ENCODE assay signal across 16 cellular contexts in the genomic region with DNA sequence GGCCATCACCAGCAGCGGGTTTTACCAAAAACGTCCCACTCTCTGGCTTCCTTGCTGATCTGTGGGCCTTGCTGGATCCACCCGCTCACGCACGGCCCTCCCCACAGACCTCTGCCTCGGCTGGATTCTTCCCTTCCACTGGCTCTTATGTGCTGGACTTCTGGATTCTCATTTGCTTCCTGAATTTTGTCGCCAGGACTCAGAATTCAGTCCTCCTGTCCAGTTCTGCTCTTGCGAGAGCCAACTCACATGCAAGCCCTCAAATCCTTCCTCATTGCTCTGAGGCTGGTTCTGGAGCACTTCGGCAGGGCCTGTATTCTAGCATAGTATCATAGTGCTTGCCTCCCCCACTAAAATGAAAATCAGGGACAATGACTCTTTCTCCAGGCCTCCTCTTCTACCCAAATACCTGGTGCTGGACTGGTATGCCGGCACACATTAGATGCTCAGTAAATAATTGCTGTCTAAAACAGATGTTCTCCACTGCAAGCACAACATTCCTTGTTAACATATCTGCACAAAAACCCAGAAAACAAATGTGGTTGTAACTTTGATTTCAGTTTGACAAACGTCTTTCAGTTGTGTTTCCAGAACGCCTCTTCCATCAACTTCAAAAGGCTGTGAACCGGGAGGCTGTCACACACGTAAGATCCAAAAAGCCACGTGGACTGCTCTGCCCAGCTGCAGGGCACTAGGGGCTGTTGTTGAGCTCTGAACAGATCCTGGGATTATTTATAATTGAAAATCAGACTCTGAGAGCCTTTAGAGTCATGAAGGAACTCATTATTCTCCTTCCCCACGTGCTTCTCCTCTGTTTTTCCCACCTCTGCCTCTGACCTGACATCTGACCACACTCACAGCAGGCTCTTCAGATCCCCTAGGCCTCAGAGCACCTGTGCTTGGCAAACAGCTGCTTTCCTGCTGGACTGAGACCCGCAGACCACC.
DNase-seq lines count a peak whose midpoint lies in the region; ATAC-seq and TF ChIP-seq lines count a peak whose summit lies in the region.
"Had no signal": no experiment of that assay in that cellular context is flagged by ENCODE, and none has a peak within 500 bp of the region (broad histone marks: within the 10 kb centered on the region; RNA-seq: fewer than 3 reads in every experiment).

No MANE protein-coding gene starts in this region.

- ATAC-seq in HG02973 (IDR thresholded peaks at IDR 0.05; ENCODE audit: unreplicated experiment) (peak; percentile 55), GM21737 (IDR thresholded peaks at IDR 0.05; ENCODE audit: unreplicated experiment) (no peak)
- ATAC-seq in stimulated activated memory B cell treated with anti-CD40 and anti-IgM and Interleukin-4, amounts not matched to agents 10 μg/mL and 1 μg/mL and 100 μg/mL, for 72 hours = peak; percentile 46
- ATAC-seq: A549, lower lobe of right lung, PC-3 had no signal

- H3K27me3 Mint-ChIP-seq in stimulated activated memory B cell treated with anti-CD40 and anti-IgM and Interleukin-4, amounts not matched to agents 10 μg/mL and 1 μg/mL and 100 μg/mL, for 72 hours = peaks cover 33% of the 10 kb centered on the region
- H3K27me3 Mint-ChIP-seq in type B pancreatic cell = no peaks in the 10 kb centered on the region

- peak overlapping the region; percentile 11 for H3K27ac Mint-ChIP-seq in stimulated activated memory B cell treated with anti-CD40 and anti-IgM and Interleukin-4, amounts not matched to agents 10 μg/mL and 1 μg/mL and 100 μg/mL, for 72 hours
- H3K27ac Mint-ChIP-seq in type B pancreatic cell = no peak overlapping the region

- peak; percentile 40 to 55 for DNase-seq in activated CD4-positive, alpha-beta T cell treated with anti-CD3 and anti-CD28 coated beads, Interleukin-2, amount 50 U/mL, for 48 hours
- DNase-seq in activated CD4-positive, alpha-beta T cell treated with anti-CD3 and anti-CD28 coated beads, Interleukin-2, amount 50 U/mL, for 1 hour = no peak
- DNase-seq in dorsolateral prefrontal cortex (no peak), NCI-H2196 (lab: John Stamatoyannopoulos, UW; ENCODE audit: unreplicated experiment) (no peak), type B pancreatic cell (ENCODE audit: extremely low spot score, unreplicated experiment) (no peak)
- DNase-seq: activated CD8-positive, alpha-beta memory T cell treated with anti-CD3 and anti-CD28 coated beads, Interleukin-2, amount 50 U/mL, for 4 hours; Caco-2; lower lobe of right lung; ovary; PC-3 had no signal

- peaks cover 20% of the 10 kb centered on the region for H3K4me1 Mint-ChIP-seq in stimulated activated memory B cell treated with anti-CD40 and anti-IgM and Interleukin-4, amounts not matched to agents 10 μg/mL and 1 μg/mL and 100 μg/mL, for 72 hours
- peaks cover 45% of the 10 kb centered on the region for H3K4me1 Mint-ChIP-seq in type B pancreatic cell (ENCODE audit: unreplicated experiment)

- peaks cover 8% of the 10 kb centered on the region for H3K9me3 Mint-ChIP-seq in stimulated activated memory B cell treated with anti-CD40 and anti-IgM and Interleukin-4, amounts not matched to agents 10 μg/mL and 1 μg/mL and 100 μg/mL, for 72 hours
- peaks cover 10% of the 10 kb centered on the region for H3K9me3 Mint-ChIP-seq in type B pancreatic cell

- no peak overlapping the region for H3K4me3 Mint-ChIP-seq in stimulated activated memory B cell treated with anti-CD40 and anti-IgM and Interleukin-4, amounts not matched to agents 10 μg/mL and 1 μg/mL and 100 μg/mL, for 72 hours
- H3K4me3 Mint-ChIP-seq in type B pancreatic cell = no peak overlapping the region

- H3K27ac ChIP-seq in dorsolateral prefrontal cortex = peak overlapping the region in 38 of 59 donors; percentile 2 to 86 (median 46)
- H3K27ac ChIP-seq: A549, hepatocyte, lower lobe of right lung, ovary, thoracic aorta had no signal

- peaks cover 5% of the 10 kb centered on the region for H3K36me3 Mint-ChIP-seq in stimulated activated memory B cell treated with anti-CD40 and anti-IgM and Interleukin-4, amounts not matched to agents 10 μg/mL and 1 μg/mL and 100 μg/mL, for 72 hours
- H3K36me3 Mint-ChIP-seq in type B pancreatic cell = peaks cover 4% of the 10 kb centered on the region

- no peak overlapping the region for H3K4me3 ChIP-seq in dorsolateral prefrontal cortex
- H3K4me3 ChIP-seq: A549, hepatocyte, lower lobe of right lung, ovary had no signal

- H3K27me3 ChIP-seq in dorsolateral prefrontal cortex = no peaks in the 10 kb centered on the region
- H3K27me3 ChIP-seq: hepatocyte, ovary had no signal

- TF ChIP-seq CTCF in dorsolateral prefrontal cortex (IDR thresholded peaks at IDR 0.05 in 54 of 56, conservative IDR thresholded peaks at IDR 0.05 in 2 of 56; ENCODE audit: low read depth in 1 of 56, partially characterized antibody in 56 of 56) = no peak
- TF ChIP-seq CTCF in type B pancreatic cell (conservative IDR thresholded peaks at IDR 0.05) = no peak

- intact Hi-C loops in dorsolateral prefrontal cortex (cut with DNase I) = loop anchor here (10.0 kb wide), 1 partner anchor 187 kb away; the partner anchor contains the start of gene CYP1B1 (in 2 of the 2)

Comparison
In these comparisons a context has a peak if more than half of its experiments do, and no peak if none do; other contexts are left out.
1. DNase-seq: peak in activated CD4-positive, alpha-beta T cell treated with anti-CD3 and anti-CD28 coated beads, Interleukin-2, amount 50 U/mL, for 48 hours (2 of 2); none in activated CD4-positive, alpha-beta T cell treated with anti-CD3 and anti-CD28 coated beads, Interleukin-2, amount 50 U/mL, for 1 hour (single experiment), dorsolateral prefrontal cortex (0 of 10), NCI-H2196 (single experiment) and type B pancreatic cell (single experiment).